ENCODE assay signal across 8 cellular contexts in the genomic region with DNA sequence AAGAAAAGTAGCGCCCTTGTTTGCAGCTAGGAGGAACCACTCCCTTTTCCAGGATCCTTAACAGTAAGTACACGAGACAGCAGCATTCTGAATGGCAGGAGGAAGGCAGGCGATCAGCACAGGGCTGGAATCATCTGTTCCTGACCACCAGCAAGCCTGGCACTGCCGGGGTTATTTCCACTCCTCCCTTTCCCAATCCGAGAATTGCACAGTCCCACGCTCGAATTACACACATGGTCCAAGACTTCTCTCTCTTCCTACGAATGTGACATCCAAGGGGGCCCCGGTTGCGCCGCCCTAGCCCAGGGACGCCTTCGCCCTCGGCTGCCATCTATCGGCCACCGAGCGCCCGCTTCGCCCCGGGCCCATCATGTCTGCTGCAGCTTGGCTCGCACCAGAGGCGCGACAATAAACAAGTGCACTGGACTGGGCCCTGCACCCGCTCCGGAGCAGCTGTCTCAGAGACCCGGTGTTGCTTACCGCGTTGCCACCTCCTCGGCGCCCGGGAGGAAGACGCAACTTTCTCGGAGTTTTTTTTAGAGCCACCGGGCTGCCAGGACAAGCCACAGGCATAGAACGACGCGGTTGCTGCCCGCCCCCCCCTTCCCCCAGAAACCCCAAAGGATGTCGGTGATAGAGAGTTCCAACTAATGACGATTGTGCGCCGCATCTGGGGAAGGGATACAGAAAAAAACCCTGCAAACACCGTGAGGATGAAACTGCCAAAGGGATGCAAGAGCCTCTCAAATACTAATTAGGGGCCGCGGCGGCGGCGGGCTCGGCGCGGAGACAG.
DNase-seq lines count a peak whose midpoint lies in the region; ATAC-seq and TF ChIP-seq lines count a peak whose summit lies in the region.

A gene with protein sequence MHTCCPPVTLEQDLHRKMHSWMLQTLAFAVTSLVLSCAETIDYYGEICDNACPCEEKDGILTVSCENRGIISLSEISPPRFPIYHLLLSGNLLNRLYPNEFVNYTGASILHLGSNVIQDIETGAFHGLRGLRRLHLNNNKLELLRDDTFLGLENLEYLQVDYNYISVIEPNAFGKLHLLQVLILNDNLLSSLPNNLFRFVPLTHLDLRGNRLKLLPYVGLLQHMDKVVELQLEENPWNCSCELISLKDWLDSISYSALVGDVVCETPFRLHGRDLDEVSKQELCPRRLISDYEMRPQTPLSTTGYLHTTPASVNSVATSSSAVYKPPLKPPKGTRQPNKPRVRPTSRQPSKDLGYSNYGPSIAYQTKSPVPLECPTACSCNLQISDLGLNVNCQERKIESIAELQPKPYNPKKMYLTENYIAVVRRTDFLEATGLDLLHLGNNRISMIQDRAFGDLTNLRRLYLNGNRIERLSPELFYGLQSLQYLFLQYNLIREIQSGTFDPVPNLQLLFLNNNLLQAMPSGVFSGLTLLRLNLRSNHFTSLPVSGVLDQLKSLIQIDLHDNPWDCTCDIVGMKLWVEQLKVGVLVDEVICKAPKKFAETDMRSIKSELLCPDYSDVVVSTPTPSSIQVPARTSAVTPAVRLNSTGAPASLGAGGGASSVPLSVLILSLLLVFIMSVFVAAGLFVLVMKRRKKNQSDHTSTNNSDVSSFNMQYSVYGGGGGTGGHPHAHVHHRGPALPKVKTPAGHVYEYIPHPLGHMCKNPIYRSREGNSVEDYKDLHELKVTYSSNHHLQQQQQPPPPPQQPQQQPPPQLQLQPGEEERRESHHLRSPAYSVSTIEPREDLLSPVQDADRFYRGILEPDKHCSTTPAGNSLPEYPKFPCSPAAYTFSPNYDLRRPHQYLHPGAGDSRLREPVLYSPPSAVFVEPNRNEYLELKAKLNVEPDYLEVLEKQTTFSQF (plus strand): TSS at position 341 of the 793 bp plus-strand sequence. CDS start 4,018 bp downstream, outside the sequence.

- ATAC-seq in GM19324 (IDR thresholded peaks at IDR 0.05; ENCODE audit: low FRiP score, unreplicated experiment) (peak; percentile 96), HG03378 (IDR thresholded peaks at IDR 0.05; ENCODE audit: unreplicated experiment) (peak; percentile 80)
- ATAC-seq in stimulated activated memory B cell treated with anti-CD40 and anti-IgM and Interleukin-4, amounts not matched to agents 10 μg/mL and 1 μg/mL and 100 μg/mL, for 72 hours, result peak; percentile 67

- DNase-seq in NCI-H748 treated with DMSO at 0.1 percent for 48 hours (lab: John Stamatoyannopoulos, UW) (peak; percentile 78), activated T-cell treated with anti-CD3 and anti-CD28 coated beads for 1 hour (ENCODE audit: low read depth) (peak; percentile 36), erythroblast (lab: John Stamatoyannopoulos, UW) (peak; percentile 65 to 71)

- no peaks in the 10 kb centered on the region for H3K36me3 Mint-ChIP-seq in stimulated activated memory B cell treated with anti-CD40 and anti-IgM and Interleukin-4, amounts not matched to agents 10 μg/mL and 1 μg/mL and 100 μg/mL, for 72 hours

- no peaks in the 10 kb centered on the region for H3K27me3 ChIP-seq in BLaER1
- peaks cover 24 to 26% of the 10 kb centered on the region in 2 donors for H3K27me3 ChIP-seq in mucosa of rectum (ENCODE audit: control insufficient read depth in 2 of 2, insufficient read depth in 2 of 2, low read length in 2 of 2)

- no peak for TF ChIP-seq POLR2A in erythroblast (IDR thresholded peaks at IDR 0.05; ENCODE audit: low read length)

- H3K27ac ChIP-seq in BLaER1 (no peak within 1 kb of the TSS), mucosa of rectum (ENCODE audit: low read depth in 2 of 2, low read length in 2 of 2) (peak within 1 kb of the TSS in 1 of 2 donors; percentile 43)

- H3K4me3 ChIP-seq in BLaER1 (peak within 1 kb of the TSS; percentile 62), mucosa of rectum (ENCODE audit: low read length in 2 of 2) (peak within 1 kb of the TSS; percentile 48 to 50)

- H3K9ac ChIP-seq in BLaER1 (peak within 1 kb of the TSS; percentile 34; the same call in 1 of the 2 replicates), mucosa of rectum (ENCODE audit: low read depth in 1 of 2, low read length in 2 of 2) (peak within 1 kb of the TSS in 1 of 2 donors; percentile 11)

- peaks cover 6% of the 10 kb centered on the region for H3K9me3 Mint-ChIP-seq in stimulated activated memory B cell treated with anti-CD40 and anti-IgM and Interleukin-4, amounts not matched to agents 10 μg/mL and 1 μg/mL and 100 μg/mL, for 72 hours

- H3K27me3 Mint-ChIP-seq in stimulated activated memory B cell treated with anti-CD40 and anti-IgM and Interleukin-4, amounts not matched to agents 10 μg/mL and 1 μg/mL and 100 μg/mL, for 72 hours, result peaks cover 41% of the 10 kb centered on the region

- H3K4me1 ChIP-seq in BLaER1 (no peaks in the 10 kb centered on the region), mucosa of rectum (ENCODE audit: control insufficient read depth in 2 of 2, insufficient read depth in 2 of 2, low read length in 2 of 2) (peaks cover 11 to 13% of the 10 kb centered on the region in 2 donors)

- H3K4me3 Mint-ChIP-seq in stimulated activated memory B cell treated with anti-CD40 and anti-IgM and Interleukin-4, amounts not matched to agents 10 μg/mL and 1 μg/mL and 100 μg/mL, for 72 hours, result peak within 1 kb of the TSS; percentile 51

- peaks cover 9% of the 10 kb centered on the region for H3K4me1 Mint-ChIP-seq in stimulated activated memory B cell treated with anti-CD40 and anti-IgM and Interleukin-4, amounts not matched to agents 10 μg/mL and 1 μg/mL and 100 μg/mL, for 72 hours

- H3K36me3 ChIP-seq in BLaER1 (no peaks in the 10 kb centered on the region), mucosa of rectum (ENCODE audit: control insufficient read depth in 2 of 2, insufficient read depth in 2 of 2, low read length in 2 of 2) (no peaks in the 10 kb centered on the region)

- no peaks in the 10 kb centered on the region for H4K20me1 ChIP-seq in BLaER1

- peak within 1 kb of the TSS; percentile 66 for H3K4me2 ChIP-seq in BLaER1

- no peak within 1 kb of the TSS for H3K27ac Mint-ChIP-seq in stimulated activated memory B cell treated with anti-CD40 and anti-IgM and Interleukin-4, amounts not matched to agents 10 μg/mL and 1 μg/mL and 100 μg/mL, for 72 hours

- H3K9me3 ChIP-seq in BLaER1, result peaks cover 35% of the 10 kb centered on the region
- no peaks in the 10 kb centered on the region for H3K9me3 ChIP-seq in mucosa of rectum (ENCODE audit: control insufficient read depth in 2 of 2, low read length in 2 of 2)
